1 cellular context compared by ENCODE assay signal in the genomic region with DNA sequence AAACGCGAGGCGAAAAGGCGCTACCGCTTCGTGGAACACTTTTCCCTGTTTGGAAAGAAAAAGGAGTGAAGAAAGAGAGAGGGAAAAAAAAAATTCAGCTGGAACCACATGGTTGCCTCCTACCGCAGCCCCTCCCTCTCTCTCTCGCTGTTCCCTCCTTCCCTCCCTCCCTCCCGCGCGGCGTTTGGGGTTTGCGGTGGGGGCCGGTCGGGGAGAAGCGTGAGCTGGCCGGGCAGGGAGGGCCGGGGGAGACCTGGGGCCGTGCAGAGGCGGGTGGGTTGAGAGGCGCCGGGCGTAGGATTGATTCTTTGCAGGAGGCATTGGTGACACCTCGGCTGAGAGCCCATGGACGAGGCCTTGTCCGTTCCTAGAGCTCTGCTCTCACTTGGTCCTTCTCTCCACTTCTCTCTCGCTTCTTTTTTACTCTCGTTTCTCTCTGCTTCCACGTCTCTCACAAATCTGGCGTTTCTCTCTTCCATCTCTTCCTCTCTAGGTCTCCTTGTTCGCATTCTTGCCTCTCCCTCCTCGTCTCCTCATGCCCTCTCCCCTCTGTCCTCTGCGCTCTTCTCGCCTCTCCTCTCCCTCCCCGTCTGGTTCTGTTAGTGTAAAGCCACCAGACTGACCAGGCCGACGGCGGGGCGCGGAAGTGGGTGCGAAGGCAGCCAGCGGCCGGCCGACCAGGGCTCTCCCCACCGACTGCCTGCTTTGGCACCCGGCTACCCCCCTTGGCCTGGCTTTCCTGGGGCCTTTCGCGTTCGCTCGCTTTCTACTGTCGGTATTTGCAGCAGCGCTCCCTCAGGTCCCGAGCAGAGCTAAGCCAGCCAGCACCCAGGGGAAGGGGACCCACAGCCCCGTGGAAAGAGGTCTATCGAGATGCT.
TF ChIP-seq lines count a peak whose summit lies in the region.

Gene CLMP, minus strand, starts transcription at position 67 of the 878 bp plus-strand sequence. CDS start 308 bp downstream, outside the sequence.

TF ChIP-seq in WTC11, 78 proteins besides CTCF, POLR2A, EP300 and RAD21 (continued from another document):
- TF ChIP-seq, protein P1, sequence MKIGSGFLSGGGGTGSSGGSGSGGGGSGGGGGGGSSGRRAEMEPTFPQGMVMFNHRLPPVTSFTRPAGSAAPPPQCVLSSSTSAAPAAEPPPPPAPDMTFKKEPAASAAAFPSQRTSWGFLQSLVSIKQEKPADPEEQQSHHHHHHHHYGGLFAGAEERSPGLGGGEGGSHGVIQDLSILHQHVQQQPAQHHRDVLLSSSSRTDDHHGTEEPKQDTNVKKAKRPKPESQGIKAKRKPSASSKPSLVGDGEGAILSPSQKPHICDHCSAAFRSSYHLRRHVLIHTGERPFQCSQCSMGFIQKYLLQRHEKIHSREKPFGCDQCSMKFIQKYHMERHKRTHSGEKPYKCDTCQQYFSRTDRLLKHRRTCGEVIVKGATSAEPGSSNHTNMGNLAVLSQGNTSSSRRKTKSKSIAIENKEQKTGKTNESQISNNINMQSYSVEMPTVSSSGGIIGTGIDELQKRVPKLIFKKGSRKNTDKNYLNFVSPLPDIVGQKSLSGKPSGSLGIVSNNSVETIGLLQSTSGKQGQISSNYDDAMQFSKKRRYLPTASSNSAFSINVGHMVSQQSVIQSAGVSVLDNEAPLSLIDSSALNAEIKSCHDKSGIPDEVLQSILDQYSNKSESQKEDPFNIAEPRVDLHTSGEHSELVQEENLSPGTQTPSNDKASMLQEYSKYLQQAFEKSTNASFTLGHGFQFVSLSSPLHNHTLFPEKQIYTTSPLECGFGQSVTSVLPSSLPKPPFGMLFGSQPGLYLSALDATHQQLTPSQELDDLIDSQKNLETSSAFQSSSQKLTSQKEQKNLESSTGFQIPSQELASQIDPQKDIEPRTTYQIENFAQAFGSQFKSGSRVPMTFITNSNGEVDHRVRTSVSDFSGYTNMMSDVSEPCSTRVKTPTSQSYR (CRISPR knock-in tag; IDR thresholded peaks at IDR 0.05), result peak; percentile 54; the same call in 1 of the 2 replicates
- TF ChIP-seq, protein P2, sequence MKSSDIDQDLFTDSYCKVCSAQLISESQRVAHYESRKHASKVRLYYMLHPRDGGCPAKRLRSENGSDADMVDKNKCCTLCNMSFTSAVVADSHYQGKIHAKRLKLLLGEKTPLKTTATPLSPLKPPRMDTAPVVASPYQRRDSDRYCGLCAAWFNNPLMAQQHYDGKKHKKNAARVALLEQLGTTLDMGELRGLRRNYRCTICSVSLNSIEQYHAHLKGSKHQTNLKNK (CRISPR knock-in tag; IDR thresholded peaks at IDR 0.05), result no peak
- no peak for TF ChIP-seq ZNF396 (CRISPR knock-in tag; IDR thresholded peaks at IDR 0.05; ENCODE audit: borderline replicate concordance)
- TF ChIP-seq ZNF423 (CRISPR knock-in tag; IDR thresholded peaks at IDR 0.05), result no peak
- TF ChIP-seq HMGXB4 (CRISPR knock-in tag; IDR thresholded peaks at IDR 0.05), result no peak
- TF ChIP-seq MXD4 (CRISPR knock-in tag; IDR thresholded peaks at IDR 0.05; ENCODE audit: borderline replicate concordance), result no peak
- TF ChIP-seq KAT7 (CRISPR knock-in tag; IDR thresholded peaks at IDR 0.05; ENCODE audit: borderline replicate concordance), result 0 out of 2 replicates have a peak, but pooled peaks have one; percentile 25
- peak; percentile 37; the same call in 1 of the 2 replicates for TF ChIP-seq SMAD3 (CRISPR knock-in tag; IDR thresholded peaks at IDR 0.05; ENCODE audit: borderline replicate concordance)
- TF ChIP-seq CREB1 (CRISPR knock-in tag; IDR thresholded peaks at IDR 0.05), result peak; percentile 50; the same call in 1 of the 2 replicates
- no peak for TF ChIP-seq PRDM15 (CRISPR knock-in tag; IDR thresholded peaks at IDR 0.05)
- TF ChIP-seq, protein P3, sequence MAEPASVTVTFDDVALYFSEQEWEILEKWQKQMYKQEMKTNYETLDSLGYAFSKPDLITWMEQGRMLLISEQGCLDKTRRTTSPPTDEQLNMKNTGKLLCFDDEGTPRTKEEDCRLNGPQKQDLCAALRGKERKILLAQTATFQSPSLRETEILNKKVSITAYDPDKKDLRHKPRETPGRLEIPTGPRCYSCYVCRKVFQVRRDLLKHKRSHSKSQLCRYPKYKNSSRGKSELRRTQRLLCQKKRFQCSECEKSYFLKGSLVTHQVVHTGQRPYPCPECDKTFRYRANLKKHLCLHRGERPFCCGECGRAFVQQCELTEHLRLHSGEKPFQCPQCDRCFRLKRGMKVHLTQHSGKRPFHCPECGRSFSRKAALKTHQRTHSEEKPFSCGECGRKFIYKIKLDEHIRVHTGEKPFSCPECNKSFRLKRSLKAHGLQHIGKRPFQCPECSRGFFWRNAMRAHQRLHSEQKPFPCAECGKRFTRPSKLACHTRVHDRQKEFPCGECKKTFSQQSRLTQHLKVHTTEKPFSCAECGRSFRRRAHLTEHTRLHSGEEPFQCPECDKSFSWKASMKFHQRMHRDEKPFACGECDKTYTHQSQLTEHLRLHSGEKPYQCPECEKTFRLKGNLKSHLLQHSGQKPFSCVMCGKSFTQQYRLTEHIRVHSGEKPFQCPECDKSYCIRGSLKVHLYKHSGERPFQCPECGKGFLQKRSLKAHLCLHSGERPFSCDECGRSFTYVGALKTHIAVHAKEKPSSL (CRISPR knock-in tag; conservative IDR thresholded peaks at IDR 0.05), result no peak
- no peak; the same call in 1 of the 2 replicates for TF ChIP-seq ZNF219 (CRISPR knock-in tag; IDR thresholded peaks at IDR 0.05; ENCODE audit: borderline replicate concordance)
- TF ChIP-seq NR2C2 (CRISPR knock-in tag; IDR thresholded peaks at IDR 0.05), result no peak
